10 cellular contexts compared by ENCODE assay signal in genomic region chr4:145623831-145624230, GRCh38.
DNase-seq lines count a peak whose midpoint lies in the region; ATAC-seq and FAIRE-seq lines count a peak whose summit lies in the region.
"Had no signal": no experiment of that assay in that cellular context is flagged by ENCODE, and none has a peak within 500 bp of the region (broad histone marks: within the 10 kb centered on the region; RNA-seq: fewer than 3 reads in every experiment).

No MANE protein-coding gene starts in this region.

- ATAC-seq in GM19463 (IDR thresholded peaks at IDR 0.05; ENCODE audit: unreplicated experiment) (peak; percentile 26), HG03558 (IDR thresholded peaks at IDR 0.05; ENCODE audit: extremely low read depth, unreplicated experiment) (peak; percentile 23), HG03025 (IDR thresholded peaks at IDR 0.05; ENCODE audit: low FRiP score, unreplicated experiment) (no peak)

- DNase-seq in AG08396 (ENCODE audit: low spot score) = peak; percentile 8
- no peak for DNase-seq in RPMI8226
- DNase-seq in activated CD4-positive, CD25-positive, alpha-beta regulatory T cell (lab: John Stamatoyannopoulos, UW) = no peak
- DNase-seq in activated CD4-positive, alpha-beta T cell treated with anti-CD3 and anti-CD28 coated beads, Interleukin-2, amount 50 U/mL, for 4 hours = no peak
- DNase-seq: Karpas-422, naive B cell had no signal

- peak; percentile 39 for FAIRE-seq in endometrium (lab: Jason Lieb, UNC)
